In genomic region chr12:104381721-104382480, GRCh38 we compare ENCODE assay signal across 8 cellular contexts.
DNase-seq lines count a peak whose midpoint lies in the region; ATAC-seq, FAIRE-seq and TF ChIP-seq lines count a peak whose summit lies in the region.

No MANE protein-coding gene starts in this region.

- H3K4me3 ChIP-seq in bronchial epithelial cell (ENCODE audit: low read depth, low read length): no peak overlapping the region
- H3K4me3 ChIP-seq in kidney (ENCODE audit: low read length in 2 of 2): no peak overlapping the region

- H3K27me3 Mint-ChIP-seq in HFFc6 (ENCODE audit: insufficient read depth): peaks cover 3% of the 10 kb centered on the region
- H3K27me3 Mint-ChIP-seq in activated B cell treated with CpG ODN at 0.5 μM for 24 hours: peaks cover 4% of the 10 kb centered on the region

- no peaks in the 10 kb centered on the region for H3K9me3 Mint-ChIP-seq in HFFc6
- H3K9me3 Mint-ChIP-seq in activated B cell treated with CpG ODN at 0.5 μM for 24 hours: no peaks in the 10 kb centered on the region

- POLR2A ChIA-PET in activated B cell treated with CpG ODN at 0.5 μM for 24 hours (lab: Charles Lee): interaction anchor here (0.6 to 1.5 kb wide), 17 partner anchors 76 to 702 kb away, joined by 3 to 10 read pairs (median 4); partner anchors contain the start of gene SLC41A2

- H3K9me3 ChIP-seq in kidney (ENCODE audit: control insufficient read depth in 1 of 2, low read length in 2 of 2): no peaks in the 10 kb centered on the region

- H3K9ac ChIP-seq in kidney (ENCODE audit: low read length in 2 of 2): no peak overlapping the region

- FAIRE-seq in bronchial epithelial cell (lab: Jason Lieb, UNC) (no peak), kidney (lab: Jason Lieb, UNC) (no peak)

- H3K4me1 ChIP-seq in kidney (ENCODE audit: control insufficient read depth in 1 of 2, insufficient read depth in 1 of 2, low read depth in 1 of 2, low read length in 2 of 2): no peaks in the 10 kb centered on the region

- no peaks in the 10 kb centered on the region for H3K36me3 Mint-ChIP-seq in HFFc6 (ENCODE audit: low read depth)
- H3K36me3 Mint-ChIP-seq in activated B cell treated with CpG ODN at 0.5 μM for 24 hours (ENCODE audit: low read depth): no peaks in the 10 kb centered on the region

- H3K36me3 ChIP-seq in bronchial epithelial cell (ENCODE audit: control insufficient read depth, insufficient read depth, low read length): no peaks in the 10 kb centered on the region
- H3K36me3 ChIP-seq in kidney (ENCODE audit: control insufficient read depth in 1 of 2, insufficient read depth in 2 of 2, low read length in 2 of 2): no peaks in the 10 kb centered on the region

- no peaks in the 10 kb centered on the region for H3K27me3 ChIP-seq in bronchial epithelial cell (ENCODE audit: control insufficient read depth, insufficient read depth, low read length)

- H3K27ac ChIP-seq in kidney (ENCODE audit: low read depth in 2 of 2, low read length in 2 of 2): no peak overlapping the region

- intact Hi-C loops in activated B cell treated with CpG ODN at 0.5 μM for 24 hours (cut with micrococcal nuclease): loop anchor here (1.0 to 10.0 kb wide), 15 partner anchors 74 to 671 kb away; partner anchors contain the start of genes CHST11, NOPCHAP1 and SLC41A2
- intact Hi-C loops in kidney (cut with DNase I): no loop called here

- H3K27ac Mint-ChIP-seq in HFFc6 (no peak overlapping the region), activated B cell treated with CpG ODN at 0.5 μM for 24 hours (no peak overlapping the region)

- H3K4me1 Mint-ChIP-seq in HFFc6 (ENCODE audit: low read depth) (peaks cover 22% of the 10 kb centered on the region), activated B cell treated with CpG ODN at 0.5 μM for 24 hours (peaks cover 9% of the 10 kb centered on the region)

- peak; percentile 98 for TF ChIP-seq CTCF in HFFc6 (IDR thresholded peaks at IDR 0.05)
- peak; percentile 29 for TF ChIP-seq CTCF in activated B cell treated with CpG ODN at 0.5 μM for 24 hours (IDR thresholded peaks at IDR 0.05)
- TF ChIP-seq CTCF in bronchial epithelial cell (IDR thresholded peaks at IDR 0.05; ENCODE audit: insufficient read depth, low read length, severe bottlenecking): peak; percentile 97
- TF ChIP-seq CTCF in kidney (IDR thresholded peaks at IDR 0.05; ENCODE audit: borderline replicate concordance, extremely low read depth, insufficient read depth): peak; percentile 86

- peak; percentile 74 for DNase-seq in DMS114 treated with DMSO at 0.1 percent for 48 hours (lab: John Stamatoyannopoulos, UW; ENCODE audit: unreplicated experiment)
- peak; percentile 50 for DNase-seq in HFFc6
- DNase-seq in NCI-H2227 (lab: John Stamatoyannopoulos, UW; ENCODE audit: unreplicated experiment): peak; percentile 90
- DNase-seq in activated B cell treated with CpG ODN at 0.5 μM for 24 hours: peak; percentile 68
- peak; percentile 64 for DNase-seq in bronchial epithelial cell (ENCODE audit: low read depth)
- peak; percentile 84 for DNase-seq in kidney
- DNase-seq in stimulated activated CD4-positive, alpha-beta T cell treated with anti-CD3 and anti-CD28 coated beads, Interleukin-1b, Interleukin-23, amount 100 ng/mL, for 24 hours (ENCODE audit: low read depth in 4 of 4, low spot score in 1 of 4): peak; percentile 63 to 79 (median 72)

- peak; percentile 88 for ATAC-seq in activated B cell treated with CpG ODN at 0.5 μM for 24 hours (ENCODE audit: low read depth)
- no peak for ATAC-seq in HG03135 (IDR thresholded peaks at IDR 0.05; ENCODE audit: unreplicated experiment)

- H3K4me3 Mint-ChIP-seq in HFFc6: peak overlapping the region; percentile 36; the same call in 1 of the 2 replicates
- H3K4me3 Mint-ChIP-seq in activated B cell treated with CpG ODN at 0.5 μM for 24 hours: no peak overlapping the region

- CTCF ChIA-PET in activated B cell treated with CpG ODN at 0.5 μM for 24 hours (lab: Charles Lee): interaction anchor here (0.6 to 3.3 kb wide), 99 partner anchors 9 to 679 kb away, joined by 3 to 85 read pairs (median 4); partner anchors contain the start of genes CHST11, NOPCHAP1 and SLC41A2

Comparison
In these comparisons a context has a peak if more than half of its experiments do, and no peak if none do; other contexts are left out.
1. CTCF ChIP-seq: peak in every context shown above with its lines; median percentile 98 in HFFc6; 97 in bronchial epithelial cell; 86 in kidney; 29 in activated B cell treated with CpG ODN at 0.5 μM for 24 hours.